ENCODE assay signal across 21 cellular contexts in the genomic region with DNA sequence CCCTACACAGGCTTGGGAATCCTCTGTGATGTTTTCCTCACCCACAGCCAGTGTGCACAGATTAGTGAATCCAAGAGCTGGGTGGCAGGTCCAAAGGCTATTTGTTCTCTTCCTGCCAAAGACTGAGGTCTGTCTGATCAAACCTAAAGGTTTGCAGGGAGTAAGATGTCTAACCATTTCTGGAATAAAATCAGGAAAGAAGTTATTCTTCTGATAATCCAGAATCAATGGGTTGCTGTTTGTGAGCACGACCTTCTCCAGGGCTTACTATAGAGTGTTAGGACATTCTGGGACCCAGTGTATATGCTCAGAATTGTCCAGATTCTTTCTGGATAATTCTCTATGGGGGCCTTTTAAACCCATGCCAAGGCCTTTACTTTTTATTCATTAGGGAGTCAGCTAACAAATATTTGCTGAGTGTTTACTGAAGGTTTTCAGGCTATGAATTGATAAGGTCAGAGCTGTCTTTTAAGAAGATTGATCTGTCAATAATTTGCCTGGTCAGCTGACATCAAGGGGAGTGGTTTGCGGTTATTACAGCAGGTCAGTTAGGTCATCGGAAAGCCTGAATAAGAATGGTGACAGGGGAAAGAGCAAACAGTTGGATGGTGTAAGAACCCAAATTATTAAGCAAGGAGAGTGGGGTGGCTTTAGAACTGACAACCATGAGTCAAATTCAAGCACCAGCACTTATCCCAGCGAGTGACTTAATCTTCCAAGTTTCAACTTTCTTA. TPM values are rescaled to one million over a fixed set of nuclear protein-coding genes. Genes with fewer than 3 reads are reported as not detected.
DNase-seq lines count a peak whose midpoint lies in the region; ATAC-seq and TF ChIP-seq lines count a peak whose summit lies in the region.
"Had no signal": no experiment of that assay in that cellular context is flagged by ENCODE, and none has a peak within 500 bp of the region (broad histone marks: within the 10 kb centered on the region; RNA-seq: fewer than 3 reads in every experiment).

No MANE protein-coding gene starts in this region.

- intact Hi-C loops in body of pancreas (cut with DNase I) (no loop called here), MCF 10A (cut with micrococcal nuclease) (no loop called here)

- H2BK5ac ChIP-seq in trophoblast cell (ENCODE audit: low read depth, low read length, poor library complexity), result no peak overlapping the region

- H4K8ac ChIP-seq in trophoblast cell (ENCODE audit: low read depth, low read length), result no peak overlapping the region

- no peaks in the 10 kb centered on the region for H3K79me2 ChIP-seq in trophoblast cell (ENCODE audit: control insufficient read depth, insufficient read depth, low read length, poor library complexity)

- H3K27me3 ChIP-seq in body of pancreas (no peaks in the 10 kb centered on the region), lung (ENCODE audit: control insufficient read depth, insufficient read depth) (no peaks in the 10 kb centered on the region), trophoblast cell (ENCODE audit: insufficient read depth, low read length) (no peaks in the 10 kb centered on the region)
- H3K27me3 ChIP-seq: BE2C, Peyer's patch, SJSA1 had no signal

- H3K23ac ChIP-seq in trophoblast cell (ENCODE audit: low read length), result no peak overlapping the region

- H2AFZ ChIP-seq in trophoblast cell (ENCODE audit: insufficient read depth, low read length, poor library complexity), result no peak overlapping the region

- CTCF ChIA-PET in HEK293 (lab: Yijun Ruan, JAX) (interaction anchor here (0.7 kb wide), 1 partner anchor 792 kb away, joined by 3 read pairs; no protein-coding TSS in a partner anchor), MCF 10A (lab: Yijun Ruan, JAX) (interaction anchor here (0.6 to 1.2 kb wide), 2 partner anchors 32 to 136 kb away, joined by 5 read pairs; no protein-coding TSS in a partner anchor)

- TF ChIP-seq POLR2A in body of pancreas (IDR thresholded peaks at IDR 0.05), result no peak

- H3K4ac ChIP-seq in trophoblast cell (ENCODE audit: low read depth, low read length), result no peak overlapping the region

- peak; percentile 86 to 87 for DNase-seq in NOMO-1 (lab: John Stamatoyannopoulos, UW; ENCODE audit: unreplicated experiment in 2 of 2)
- DNase-seq in body of pancreas, result no peak
- no peak for DNase-seq in lung (ENCODE audit: low spot score)
- DNase-seq in EL, result no peak
- DNase-seq in trophoblast cell, result no peak
- DNase-seq in MCF 10A (ENCODE audit: unreplicated experiment), result no peak
- DNase-seq: BE2C; Calu3; CD4-positive, alpha-beta memory T cell; DMS53; KG1; NCI-H1092; NCI-H1436 treated with DMSO at 0.1 percent for 48 hours; NCI-H2081; NCI-H2171 treated with DMSO at 0.1 percent for 48 hours; NCI-H446 treated with DMSO at 0.1 percent for 48 hours; Peyer's patch had no signal

- H3K4me3 ChIP-seq in HEK293 (ENCODE audit: low read depth, low read length) (no peak overlapping the region), body of pancreas (no peak overlapping the region), lung (no peak overlapping the region), trophoblast cell (ENCODE audit: low read depth, low read length) (no peak overlapping the region)
- H3K4me3 ChIP-seq: Peyer's patch, SJSA1 had no signal

- no peak overlapping the region for H3K14ac ChIP-seq in trophoblast cell (ENCODE audit: low read length)

- no peak overlapping the region for H2AK5ac ChIP-seq in trophoblast cell (ENCODE audit: low read length)

- H2BK12ac ChIP-seq in trophoblast cell (ENCODE audit: low read length), result no peak overlapping the region

- H4K91ac ChIP-seq in trophoblast cell (ENCODE audit: low read depth, low read length), result no peak overlapping the region

- H3K79me1 ChIP-seq in trophoblast cell (ENCODE audit: low read length), result no peaks in the 10 kb centered on the region

- no peak overlapping the region for H4K12ac ChIP-seq in trophoblast cell (ENCODE audit: low read depth, low read length)

- H3K27me3 Mint-ChIP-seq in MCF 10A (ENCODE audit: insufficient read depth, unreplicated experiment), result no peaks in the 10 kb centered on the region

- H3K4me2 ChIP-seq in trophoblast cell (ENCODE audit: low read length), result no peak overlapping the region

- H3K27ac ChIP-seq in HEK293 (ENCODE audit: extremely low read depth, low read depth, low read length), result no peak overlapping the region
- peak overlapping the region in 1 of 4 donors; percentile 11 for H3K27ac ChIP-seq in body of pancreas
- no peak overlapping the region for H3K27ac ChIP-seq in lung (ENCODE audit: low read depth in 1 of 2, low read length in 1 of 2)
- H3K27ac ChIP-seq in trophoblast cell (ENCODE audit: low read depth, low read length), result no peak overlapping the region
- H3K27ac ChIP-seq: SJSA1 had no signal

- H3K36me3 ChIP-seq in HEK293 (ENCODE audit: control insufficient read depth in 2 of 2, insufficient read depth in 1 of 2, low read length in 2 of 2), result no peaks in the 10 kb centered on the region
- H3K36me3 ChIP-seq in body of pancreas (replicated peaks in 1 of 2; ENCODE audit: insufficient read depth in 1 of 2, low read depth in 2 of 2), result no peaks in the 10 kb centered on the region
- no peaks in the 10 kb centered on the region for H3K36me3 ChIP-seq in lung (ENCODE audit: control insufficient read depth in 2 of 2, insufficient read depth in 2 of 2, low read length in 2 of 2)
- H3K36me3 ChIP-seq in trophoblast cell (ENCODE audit: control insufficient read depth in 1 of 2, insufficient read depth in 2 of 2, low read length in 2 of 2), result no peaks in the 10 kb centered on the region
- H3K36me3 ChIP-seq: BE2C, Peyer's patch, SJSA1 had no signal

- no peaks in the 10 kb centered on the region for H3K4me1 ChIP-seq in HEK293 (ENCODE audit: control insufficient read depth, insufficient read depth, low read length)
- H3K4me1 ChIP-seq in body of pancreas, result peaks cover 11% of the 10 kb centered on the region
- no peaks in the 10 kb centered on the region for H3K4me1 ChIP-seq in lung (ENCODE audit: control insufficient read depth in 2 of 2, insufficient read depth in 2 of 2, low read length in 2 of 2)
- H3K4me1 ChIP-seq in trophoblast cell (ENCODE audit: control insufficient read depth in 1 of 2, insufficient read depth in 2 of 2, low read length in 2 of 2), result no peaks in the 10 kb centered on the region
- H3K4me1 ChIP-seq: Peyer's patch, SJSA1 had no signal

- no peak overlapping the region for H3K18ac ChIP-seq in trophoblast cell (ENCODE audit: low read length)

- peaks cover 13% of the 10 kb centered on the region for H3K4me1 Mint-ChIP-seq in MCF 10A (ENCODE audit: insufficient read depth, unreplicated experiment)

- no peak overlapping the region for H3K9ac ChIP-seq in trophoblast cell (ENCODE audit: low read length)

- H3K9me3 Mint-ChIP-seq in MCF 10A (ENCODE audit: unreplicated experiment), result no peaks in the 10 kb centered on the region
- H3K9me3 Mint-ChIP-seq: CD4-positive, alpha-beta memory T cell had no signal

- no peak for TF ChIP-seq CTCF in HEK293 (tag by site-specific recombination; IDR thresholded peaks at IDR 0.05)
- TF ChIP-seq CTCF in body of pancreas (IDR thresholded peaks at IDR 0.05), result no peak
- TF ChIP-seq CTCF in lung (IDR thresholded peaks at IDR 0.05; ENCODE audit: control extremely low read depth, extremely low read depth), result no peak
- TF ChIP-seq CTCF in MCF 10A (IDR thresholded peaks at IDR 0.05; ENCODE audit: unreplicated experiment), result no peak

- POLR2A ChIA-PET in HEK293 (lab: Yijun Ruan, JAX), result no interaction called here
- POLR2A ChIA-PET in MCF 10A (lab: Yijun Ruan, JAX), result interaction anchor here (1.4 kb wide), 1 partner anchor 10 kb away, joined by 4 read pairs; no protein-coding TSS in a partner anchor

- no peak overlapping the region for H3K27ac Mint-ChIP-seq in MCF 10A (ENCODE audit: low read depth, unreplicated experiment)
- H3K27ac Mint-ChIP-seq: CD4-positive, alpha-beta memory T cell had no signal

- no peaks in the 10 kb centered on the region for H3K9me3 ChIP-seq in HEK293 (ENCODE audit: control insufficient read depth, insufficient read depth, low read depth, low read length)
- H3K9me3 ChIP-seq in body of pancreas, result no peaks in the 10 kb centered on the region
- no peaks in the 10 kb centered on the region for H3K9me3 ChIP-seq in lung (ENCODE audit: control insufficient read depth in 2 of 2, insufficient read depth in 1 of 2, low read length in 1 of 2)
- no peaks in the 10 kb centered on the region for H3K9me3 ChIP-seq in trophoblast cell (ENCODE audit: insufficient read depth, low read depth, low read length)
- H3K9me3 ChIP-seq: BE2C, Peyer's patch, SJSA1 had no signal

- no peak overlapping the region for H3K4me3 Mint-ChIP-seq in MCF 10A (ENCODE audit: unreplicated experiment)
- H3K4me3 Mint-ChIP-seq: CD4-positive, alpha-beta memory T cell had no signal

- ATAC-seq in body of pancreas (peak; percentile 35), lung (ENCODE audit: insufficient read depth, low FRiP score) (peak; percentile 5), GM19397 (IDR thresholded peaks at IDR 0.05; ENCODE audit: unreplicated experiment) (no peak)

- no TSS peak for BruUV-seq in MCF 10A (replicated peaks; lab: Mats Ljungman, UMichigan)

- H3K36me3 Mint-ChIP-seq in MCF 10A (ENCODE audit: insufficient read depth, unreplicated experiment), result no peaks in the 10 kb centered on the region
- H3K36me3 Mint-ChIP-seq: CD4-positive, alpha-beta memory T cell had no signal

- no peak overlapping the region for H2BK120ac ChIP-seq in trophoblast cell (ENCODE audit: insufficient read depth, low read length, poor library complexity)

- WGBS in body of pancreas, 2 donors, result 29 to 38% methylated on average over 4 of the region's 4 CpGs
- 58 to 78% methylated on average over 4 of the region's 4 CpGs for WGBS in lung, 2 donors
- WGBS in trophoblast cell (ENCODE audit: extremely low coverage, insufficient coverage, insufficient read length), result no CpG with 5 or more reads among the region's 4 CpGs

TF ChIP-seq in HEK293, 187 proteins besides CTCF, POLR2A, EP300 and RAD21:
- TF ChIP-seq HOXD13 (CRISPR knock-in tag; IDR thresholded peaks at IDR 0.05; ENCODE audit: borderline replicate concordance), result peak; percentile 58; the same call in 1 of the 2 replicates
- no peak for TF ChIP-seq ZBTB26 (tag by site-specific recombination; optimal IDR thresholded peaks at IDR 0.05)
TF ChIP-seq in HEK293: peak in this region for 1.

RNA-seq across cellular contexts. Expression of gene TECTB, which starts 7.5 kb away (rescaled TPM):
- total RNA-seq in body of pancreas (not detected), lung (not detected), MCF 10A (2022) (not detected in 2 replicates)
- not detected for polyA plus RNA-seq in lung
- not detected in 2 replicates for polyA plus RNA-seq in trophoblast cell (2013)
- total RNA-seq: Calu3; CD4-positive, alpha-beta memory T cell; H4; Peyer's patch; SJSA1 had no signal
- polyA plus RNA-seq: CD4-positive, alpha-beta memory T cell had no signal

Comparison
In these comparisons a context has a peak if more than half of its experiments do, and no peak if none do; other contexts are left out.
1. DNase-seq: peak in NOMO-1 (2 of 2); none in body of pancreas (0 of 4), lung (single experiment), EL (single experiment), trophoblast cell (0 of 2) and MCF 10A (single experiment).